Comparison of ENCODE assay signal across 8 cellular contexts in genomic region chr19:48963371-48964204, GRCh38. TPM values are rescaled to one million over a fixed set of nuclear protein-coding genes. Genes with fewer than 3 reads are reported as not detected.
A peak's percentile ranks its signal among the peaks of the same experiment; 100 is the strongest.
DNase-seq lines count a peak whose midpoint lies in the region; ATAC-seq, FAIRE-seq and TF ChIP-seq lines count a peak whose summit lies in the region.

No MANE protein-coding gene starts in this region.

- TF ChIP-seq POLR2A in H54 (IDR thresholded peaks at IDR 0.05; ENCODE audit: low read depth, low read length), result no peak
- TF ChIP-seq POLR2A in tibial nerve (IDR thresholded peaks at IDR 0.05), result peak in 1 of 2 donors; percentile 43

- TF ChIP-seq CTCF in osteocyte (IDR thresholded peaks at IDR 0.05) (no peak), tibial nerve (IDR thresholded peaks at IDR 0.05) (no peak)

- H3K27ac Mint-ChIP-seq in activated naive CD4-positive, alpha-beta T cell treated with anti-CD3 and anti-CD28 coated beads, Interleukin-2, amount 50 U/mL, for 24 hours, result peak overlapping the region; percentile 99
- H3K27ac Mint-ChIP-seq in osteocyte (ENCODE audit: unreplicated experiment), result peak overlapping the region; percentile 98

- H3K36me3 Mint-ChIP-seq in activated naive CD4-positive, alpha-beta T cell treated with anti-CD3 and anti-CD28 coated beads, Interleukin-2, amount 50 U/mL, for 24 hours, result peaks cover 13% of the 10 kb centered on the region
- peaks cover 21% of the 10 kb centered on the region for H3K36me3 Mint-ChIP-seq in osteocyte (ENCODE audit: unreplicated experiment)

- H3K9me3 Mint-ChIP-seq in activated naive CD4-positive, alpha-beta T cell treated with anti-CD3 and anti-CD28 coated beads, Interleukin-2, amount 50 U/mL, for 24 hours, result no peaks in the 10 kb centered on the region
- no peaks in the 10 kb centered on the region for H3K9me3 Mint-ChIP-seq in osteocyte (ENCODE audit: unreplicated experiment)

- H3K27me3 ChIP-seq in BLaER1 treated with 17β-estradiol and CSF1 and Interleukin-3, amounts not matched to agents 10 nM and 100 nM, result no peaks in the 10 kb centered on the region
- H3K27me3 ChIP-seq in SJCRH30 (no peaks in the 10 kb centered on the region), tibial nerve (no peaks in the 10 kb centered on the region)

- H3K4me1 ChIP-seq in BLaER1 treated with 17β-estradiol and CSF1 and Interleukin-3, amounts not matched to agents 10 nM and 100 nM, result peaks cover 58 to 86% (median 72%) of the 10 kb centered on the region in 10 experiments
- H3K4me1 ChIP-seq in SJCRH30 (peaks cover 18% of the 10 kb centered on the region), tibial nerve (peaks cover 0 to 57% (median 39%) of the 10 kb centered on the region in 4 donors)

- FAIRE-seq in H54 (lab: Jason Lieb, UNC), result no peak

- DNase-seq in H54 (ENCODE audit: insufficient read length, low spot score), result peak; percentile 55
- DNase-seq in SJCRH30, result peak; percentile 84 to 89
- DNase-seq in Right ventricle myocardium inferior (ENCODE audit: missing footprints), result peak; percentile 89
- DNase-seq in osteocyte (ENCODE audit: extremely low spot score, unreplicated experiment), result no peak
- DNase-seq in tibial nerve (ENCODE audit: low spot score in 2 of 2), result peak; percentile 68 to 72

- ATAC-seq in Right ventricle myocardium inferior (peak; percentile 9), GM21737 (IDR thresholded peaks at IDR 0.05; ENCODE audit: unreplicated experiment) (no peak)

- H3K4me3 ChIP-seq in BLaER1 treated with 17β-estradiol and CSF1 and Interleukin-3, amounts not matched to agents 10 nM and 100 nM, result peak overlapping the region; percentile 42 to 68 (median 54); a peak in 18 of 20 replicates
- H3K4me3 ChIP-seq in SJCRH30, result peak overlapping the region; percentile 49
- H3K4me3 ChIP-seq in tibial nerve, result peak overlapping the region; percentile 34 to 97 (median 80)

- H3K9me3 ChIP-seq in BLaER1 treated with 17β-estradiol and CSF1 and Interleukin-3, amounts not matched to agents 10 nM and 100 nM (replicated peaks in 1 of 11), result no peaks in the 10 kb centered on the region
- no peaks in the 10 kb centered on the region for H3K9me3 ChIP-seq in SJCRH30 (replicated peaks)
- H3K9me3 ChIP-seq in tibial nerve, result no peaks in the 10 kb centered on the region

- H3K4me1 Mint-ChIP-seq in activated naive CD4-positive, alpha-beta T cell treated with anti-CD3 and anti-CD28 coated beads, Interleukin-2, amount 50 U/mL, for 24 hours, result peaks cover 63% of the 10 kb centered on the region
- H3K4me1 Mint-ChIP-seq in osteocyte (ENCODE audit: unreplicated experiment), result peaks cover 56% of the 10 kb centered on the region

- peak overlapping the region; percentile 95 for H3K4me3 Mint-ChIP-seq in activated naive CD4-positive, alpha-beta T cell treated with anti-CD3 and anti-CD28 coated beads, Interleukin-2, amount 50 U/mL, for 24 hours
- peak overlapping the region; percentile 60 for H3K4me3 Mint-ChIP-seq in osteocyte (ENCODE audit: unreplicated experiment)

- TF ChIP-seq EP300 in tibial nerve (IDR thresholded peaks at IDR 0.05), result peak; percentile 48 to 80

- H4K20me1 ChIP-seq in BLaER1 treated with 17β-estradiol and CSF1 and Interleukin-3, amounts not matched to agents 10 nM and 100 nM, result peaks cover 23 to 39% (median 32%) of the 10 kb centered on the region in 11 experiments; a peak in 21 of 22 replicates

- peak overlapping the region; percentile 80 to 98 (median 92) for H3K4me2 ChIP-seq in BLaER1 treated with 17β-estradiol and CSF1 and Interleukin-3, amounts not matched to agents 10 nM and 100 nM

- intact Hi-C loops in Right ventricle myocardium inferior (cut with DNase I), result loop anchor here (2.0 kb wide), 2 partner anchors 29 to 91 kb away; partner anchors contain the start of genes GYS1, PPP1R15A and RUVBL2

- peak overlapping the region; percentile 91 to 99 (median 96) for H3K27ac ChIP-seq in BLaER1 treated with 17β-estradiol and CSF1 and Interleukin-3, amounts not matched to agents 10 nM and 100 nM
- H3K27ac ChIP-seq in SJCRH30 (peak overlapping the region; percentile 95), tibial nerve (peak overlapping the region; percentile 92 to 97 (median 96))

- peak overlapping the region; percentile 80 to 99 (median 87) for H3K9ac ChIP-seq in BLaER1 treated with 17β-estradiol and CSF1 and Interleukin-3, amounts not matched to agents 10 nM and 100 nM

- peaks cover 23 to 52% (median 43%) of the 10 kb centered on the region in 11 experiments for H3K36me3 ChIP-seq in BLaER1 treated with 17β-estradiol and CSF1 and Interleukin-3, amounts not matched to agents 10 nM and 100 nM
- H3K36me3 ChIP-seq in SJCRH30, result peaks cover 21% of the 10 kb centered on the region
- H3K36me3 ChIP-seq in tibial nerve, result peaks cover 0 to 35% (median 0%) of the 10 kb centered on the region in 3 donors

- no peaks in the 10 kb centered on the region for H3K27me3 Mint-ChIP-seq in activated naive CD4-positive, alpha-beta T cell treated with anti-CD3 and anti-CD28 coated beads, Interleukin-2, amount 50 U/mL, for 24 hours
- no peaks in the 10 kb centered on the region for H3K27me3 Mint-ChIP-seq in osteocyte (ENCODE audit: unreplicated experiment)

- 8 to 9% methylated on average over 19 to 20 of the region's 28 CpGs for WGBS in tibial nerve, 2 donors

RNA-seq across cellular contexts. Expression of gene FTL, which starts 1.5 kb away (rescaled TPM):
- 1,133 and 1,259 TPM in 2 replicates for total RNA-seq in SJCRH30 (2014; rRNA removed; shearing (Covaris generic))
- total RNA-seq in Right ventricle myocardium inferior, result 1,007 TPM
- 2,724 and 2,792 TPM in 2 replicates for total RNA-seq in osteocyte
- 1,000 to 10,000 TPM; 5,480 to 8,362 (median 5,857) TPM for total RNA-seq in tibial nerve

RNA-seq across cellular contexts. Expression of gene BAX, which starts 8.9 kb away (rescaled TPM):
- 49.1 and 56.9 TPM in 2 replicates for total RNA-seq in SJCRH30 (2014; rRNA removed; shearing (Covaris generic))
- total RNA-seq in Right ventricle myocardium inferior, result 22.4 TPM
- total RNA-seq in osteocyte, result 154 and 172 TPM in 2 replicates
- total RNA-seq in tibial nerve, result 10 to 100 TPM; 31.4 to 61.2 (median 38.4) TPM

RNA-seq across cellular contexts. Expression of gene GYS1, which starts 29.5 kb away (rescaled TPM):
- 38.9 and 42.8 TPM in 2 replicates for total RNA-seq in SJCRH30 (2014; rRNA removed; shearing (Covaris generic))
- 99.1 TPM for total RNA-seq in Right ventricle myocardium inferior
- 37.6 and 42.2 TPM in 2 replicates for total RNA-seq in osteocyte
- 10 to 100 TPM; 28.8 to 42.0 (median 31.0) TPM for total RNA-seq in tibial nerve

RNA-seq across cellular contexts. Expression of gene DHDH, which starts 30.1 kb away (rescaled TPM):
- not detected in 2 replicates for total RNA-seq in SJCRH30 (2014; rRNA removed; shearing (Covaris generic))
- total RNA-seq in Right ventricle myocardium inferior, result not detected
- total RNA-seq in osteocyte, result 0.67 TPM in 1 of 2 replicates, not detected in the other
- 1 to 10 TPM in 1 of 4 donors, not detected in 3; 1.2 TPM for total RNA-seq in tibial nerve

RNA-seq across cellular contexts. Expression of gene RUVBL2, which starts 30.1 kb away (rescaled TPM):
- total RNA-seq in SJCRH30 (2014; rRNA removed; shearing (Covaris generic)), result 139 and 152 TPM in 2 replicates
- 46.8 TPM for total RNA-seq in Right ventricle myocardium inferior
- total RNA-seq in osteocyte, result 61.2 and 64.2 TPM in 2 replicates
- 100 to 1,000 TPM in 1 of 4 donors, 10 to 100 TPM in 3; 69.2 to 120 (median 78.5) TPM for total RNA-seq in tibial nerve
